Comparison of ENCODE assay signal across 15 cellular contexts in the genomic region with DNA sequence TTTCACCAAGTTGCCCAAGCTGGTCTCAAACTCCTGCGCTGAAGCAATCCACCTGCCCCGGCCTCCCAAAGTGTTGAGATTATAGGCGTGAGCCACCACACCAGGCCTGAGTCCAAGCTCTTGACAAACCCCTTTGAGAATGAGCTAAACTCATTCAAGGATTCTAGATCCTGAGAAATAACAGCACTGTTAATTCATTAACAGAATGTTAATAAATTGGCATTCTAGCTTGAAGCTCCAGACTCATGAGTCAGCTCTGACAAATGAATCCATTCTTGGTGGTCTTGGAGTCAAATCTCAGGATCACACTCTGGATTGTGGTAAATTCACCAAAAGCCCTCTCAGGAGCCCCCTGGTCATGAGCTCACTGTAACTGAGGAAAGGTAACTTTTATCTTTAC. TPM values are rescaled to one million over a fixed set of nuclear protein-coding genes. Genes with fewer than 3 reads are reported as not detected.
A peak's percentile ranks its signal among the peaks of the same experiment; 100 is the strongest.
DNase-seq lines count a peak whose midpoint lies in the region; ATAC-seq and TF ChIP-seq lines count a peak whose summit lies in the region.
"Had no signal": no experiment of that assay in that cellular context is flagged by ENCODE, and none has a peak within 500 bp of the region (broad histone marks: within the 10 kb centered on the region; RNA-seq: fewer than 3 reads in every experiment).

No MANE protein-coding gene starts in this region.

- WGBS in smooth muscle cell (ENCODE audit: low lambda C conversion rate), result 84% methylated on average over 3 of the region's 3 CpGs

- CTCF ChIA-PET in T-cell (lab: Charles Lee), result interaction anchor here (0.6 to 0.8 kb wide), 2 partner anchors 10 to 781 kb away, joined by 3 to 4 read pairs; no protein-coding TSS in a partner anchor

- H3K36me3 Mint-ChIP-seq in T-cell, result peaks cover 15% of the 10 kb centered on the region
- no peaks in the 10 kb centered on the region for H3K36me3 Mint-ChIP-seq in glutamatergic neuron (ENCODE audit: unreplicated experiment)

- H3K9me3 Mint-ChIP-seq in T-cell (no peaks in the 10 kb centered on the region), glutamatergic neuron (ENCODE audit: unreplicated experiment) (peaks cover 3% of the 10 kb centered on the region)

- H3K4me1 Mint-ChIP-seq in T-cell (peaks cover 41 to 45% (median 42%) of the 10 kb centered on the region in 3 donors), glutamatergic neuron (ENCODE audit: low read depth, unreplicated experiment) (peaks cover 1% of the 10 kb centered on the region)

- H4K20me1 ChIP-seq in smooth muscle cell (ENCODE audit: low read depth), result peaks cover 6% of the 10 kb centered on the region

- no peak overlapping the region for H3K9ac ChIP-seq in smooth muscle cell (ENCODE audit: low read depth)

- no peaks in the 10 kb centered on the region for H3K27me3 Mint-ChIP-seq in T-cell
- H3K27me3 Mint-ChIP-seq in glutamatergic neuron (ENCODE audit: unreplicated experiment), result peaks cover 6% of the 10 kb centered on the region

- POLR2A ChIA-PET in T-cell (lab: Charles Lee), result interaction anchor here in 1 of 2 donors (0.6 to 1.4 kb wide), 2 partner anchors 11 to 14 kb away, joined by 3 to 4 read pairs; no protein-coding TSS in a partner anchor

- no peak overlapping the region for H2AFZ ChIP-seq in smooth muscle cell (ENCODE audit: low read depth)

- peaks cover 46% of the 10 kb centered on the region for H3K79me2 ChIP-seq in smooth muscle cell (ENCODE audit: low read depth)

- H3K27ac Mint-ChIP-seq in T-cell (peak overlapping the region in 1 of 2 donors; percentile 79), glutamatergic neuron (ENCODE audit: unreplicated experiment) (no peak overlapping the region)

- peak overlapping the region; percentile 95 to 98 (median 96) for H3K4me3 Mint-ChIP-seq in T-cell
- H3K4me3 Mint-ChIP-seq in glutamatergic neuron (ENCODE audit: unreplicated experiment), result peak overlapping the region; percentile 94

- H3K9me3 ChIP-seq in cardiac muscle cell (ENCODE audit: low read depth) (no peaks in the 10 kb centered on the region), right atrium auricular region (no peaks in the 10 kb centered on the region), smooth muscle cell (replicated peaks; ENCODE audit: low read depth) (no peaks in the 10 kb centered on the region)
- H3K9me3 ChIP-seq: body of pancreas, SJCRH30 had no signal

- ATAC-seq in T-cell (replicated peaks in 1 of 4) (no peak), HG03457 (IDR thresholded peaks at IDR 0.05; ENCODE audit: unreplicated experiment) (no peak), HG02938 (IDR thresholded peaks at IDR 0.05; ENCODE audit: unreplicated experiment) (no peak), HG02884 (IDR thresholded peaks at IDR 0.05; ENCODE audit: unreplicated experiment) (no peak)
- ATAC-seq: body of pancreas, esophagus mucosa had no signal

- H3K27ac ChIP-seq in cardiac muscle cell (no peak overlapping the region), right atrium auricular region (no peak overlapping the region), smooth muscle cell (ENCODE audit: low read depth) (peak overlapping the region; percentile 73)
- H3K27ac ChIP-seq: body of pancreas, SJCRH30 had no signal

- H3K27me3 ChIP-seq in cardiac muscle cell, result no peaks in the 10 kb centered on the region
- H3K27me3 ChIP-seq in right atrium auricular region, result no peaks in the 10 kb centered on the region
- H3K27me3 ChIP-seq in smooth muscle cell (ENCODE audit: low read depth), result no peaks in the 10 kb centered on the region
- H3K27me3 ChIP-seq: body of pancreas, SJCRH30 had no signal

- TF ChIP-seq CTCF in cardiac muscle cell (IDR thresholded peaks at IDR 0.05; ENCODE audit: low read depth, low read length), result no peak
- no peak for TF ChIP-seq CTCF in right atrium auricular region (IDR thresholded peaks at IDR 0.05)
- TF ChIP-seq CTCF in glutamatergic neuron (IDR thresholded peaks at IDR 0.05; ENCODE audit: partially characterized antibody, unreplicated experiment), result no peak
- no peak for TF ChIP-seq CTCF in smooth muscle cell (IDR thresholded peaks at IDR 0.05; ENCODE audit: borderline replicate concordance, insufficient read depth, poor library complexity, severe bottlenecking)

- H3K4me2 ChIP-seq in smooth muscle cell, result peak overlapping the region; percentile 88

- H3K36me3 ChIP-seq in cardiac muscle cell (peaks cover 18% of the 10 kb centered on the region), right atrium auricular region (peaks cover 30% of the 10 kb centered on the region), smooth muscle cell (ENCODE audit: low read depth) (peaks cover 10% of the 10 kb centered on the region)

- H3K4me3 ChIP-seq in cardiac muscle cell (peak overlapping the region; percentile 76), right atrium auricular region (no peak overlapping the region), smooth muscle cell (peak overlapping the region; percentile 68)
- H3K4me3 ChIP-seq: body of pancreas, SJCRH30 had no signal

- DNase-seq in cardiac muscle cell (ENCODE audit: low read depth in 1 of 2, low spot score in 1 of 2), result no peak
- no peak for DNase-seq in right atrium auricular region (ENCODE audit: low spot score)
- DNase-seq in T-cell, result no peak
- DNase-seq in glutamatergic neuron, result no peak
- DNase-seq in smooth muscle cell (lab: John Stamatoyannopoulos, UW; ENCODE audit: unreplicated experiment), result no peak
- DNase-seq: body of pancreas, C1 segment of cervical spinal cord, NCI-H1048, NCI-H526, posterior cingulate gyrus, SJCRH30 had no signal

- H3F3A ChIP-seq in smooth muscle cell (ENCODE audit: low read depth), result no peaks in the 10 kb centered on the region

- peaks cover 12% of the 10 kb centered on the region for H3K4me1 ChIP-seq in cardiac muscle cell (ENCODE audit: low read depth)
- H3K4me1 ChIP-seq in right atrium auricular region, result peaks cover 0 to 19% of the 10 kb centered on the region in 2 donors
- H3K4me1 ChIP-seq in smooth muscle cell (ENCODE audit: low read depth), result peaks cover 8% of the 10 kb centered on the region
- H3K4me1 ChIP-seq: SJCRH30 had no signal

RNA-seq across cellular contexts. Expression of a gene that starts 1.8 kb away (rescaled TPM):
- total RNA-seq in cardiac muscle cell, result 184 and 229 TPM in 2 replicates
- polyA plus RNA-seq in cardiac muscle cell, result 179 and 196 TPM in 2 replicates
- total RNA-seq in right atrium auricular region, result 100 to 1,000 TPM in 1 of 2 donors, 10 to 100 TPM in 1; 93.7 to 114 TPM
- total RNA-seq in T-cell, result 100 to 1,000 TPM in 2 of 5 donors, 10 to 100 TPM in 3; 76.7 to 113 (median 97.6) TPM
- 155 TPM for total RNA-seq in glutamatergic neuron (ENCODE audit: unreplicated experiment)
- 92.8 and 107 TPM in 2 replicates for total RNA-seq in smooth muscle cell
- polyA plus RNA-seq in smooth muscle cell, result 71.4 and 83.6 TPM in 2 replicates

RNA-seq across cellular contexts. Expression of a gene that starts 33.4 kb away (rescaled TPM):
- total RNA-seq in cardiac muscle cell (91.2 and 94.5 TPM in 2 replicates), right atrium auricular region (10 to 100 TPM; 27.1 to 62.7 TPM), T-cell (10 to 100 TPM in 4 of 5 donors, 1 to 10 TPM in 1; 9.6 to 16.2 (median 14.4) TPM), glutamatergic neuron (ENCODE audit: unreplicated experiment) (16.5 TPM), smooth muscle cell (44.3 and 52.5 TPM in 2 replicates)
- polyA plus RNA-seq in cardiac muscle cell (35.5 and 47.4 TPM in 2 replicates), smooth muscle cell (18.1 and 27.1 TPM in 2 replicates)

Comparison
In these comparisons a context has a peak if more than half of its experiments do, and no peak if none do; other contexts are left out.
1. H3K4me3 ChIP-seq: peak in cardiac muscle cell (single experiment) and smooth muscle cell (single experiment); none in right atrium auricular region (0 of 2).